11 cellular contexts compared by ENCODE assay signal in the genomic region with DNA sequence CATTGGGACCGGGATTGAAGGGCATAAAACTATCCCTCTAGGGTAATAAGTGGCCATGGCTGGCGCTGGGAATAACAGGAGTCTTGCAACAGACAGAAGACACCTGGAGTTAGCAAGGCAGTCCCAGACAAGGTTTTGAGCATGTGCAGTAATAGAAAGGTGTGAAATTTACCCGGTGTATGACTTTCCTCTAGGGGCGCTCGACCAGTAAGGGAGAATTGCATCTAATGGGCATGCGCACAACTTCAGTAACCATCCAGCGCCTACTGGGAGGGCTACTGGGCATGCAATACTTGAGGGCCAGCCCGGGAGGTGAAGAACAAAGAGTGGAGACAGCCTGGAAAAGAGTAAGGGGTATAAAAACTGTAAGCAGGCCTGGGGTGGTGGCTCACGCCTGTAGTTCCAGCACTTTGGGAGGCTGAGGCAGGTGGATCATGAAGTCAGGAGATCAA. TPM values are rescaled to one million over a fixed set of nuclear protein-coding genes. Genes with fewer than 3 reads are reported as not detected.
DNase-seq lines count a peak whose midpoint lies in the region; ATAC-seq and TF ChIP-seq lines count a peak whose summit lies in the region.
"Had no signal": no experiment of that assay in that cellular context is flagged by ENCODE, and none has a peak within 500 bp of the region (broad histone marks: within the 10 kb centered on the region; RNA-seq: fewer than 3 reads in every experiment).

No MANE protein-coding gene starts in this region.

- no peak overlapping the region for H3K4me3 ChIP-seq in right atrium auricular region

- ATAC-seq in CD4-positive, alpha-beta T cell (ENCODE audit: poor library complexity): no peak
- peak; percentile 21; the same call in 1 of the 2 replicates for ATAC-seq in WTC11
- ATAC-seq in GM18498 (IDR thresholded peaks at IDR 0.05; ENCODE audit: unreplicated experiment): no peak
- ATAC-seq in GM21825 (IDR thresholded peaks at IDR 0.05; ENCODE audit: unreplicated experiment): no peak
- no peak for ATAC-seq in GM18505 (IDR thresholded peaks at IDR 0.05; ENCODE audit: unreplicated experiment)

- TF ChIP-seq POLR2A in erythroblast (IDR thresholded peaks at IDR 0.05; ENCODE audit: low read length) (no peak), GM18505 (IDR thresholded peaks at IDR 0.05; ENCODE audit: borderline replicate concordance, extremely low read depth, insufficient read depth, insufficient read length) (no peak)

- DNase-seq in CD4-positive, alpha-beta T cell: no peak
- DNase-seq in HFFc6 (no peak), WTC11 (ENCODE audit: low spot score) (no peak), right atrium auricular region (ENCODE audit: low spot score) (peak; percentile 18), erythroblast (lab: John Stamatoyannopoulos, UW) (no peak)
- DNase-seq: cortex of kidney, GDM1 had no signal

- peak overlapping the region; percentile 63 for H3K27ac Mint-ChIP-seq in CD4-positive, alpha-beta T cell
- H3K27ac Mint-ChIP-seq in HFFc6 (no peak overlapping the region), WTC11 (no peak overlapping the region)

- H3K4me1 Mint-ChIP-seq in CD4-positive, alpha-beta T cell (ENCODE audit: low read depth): peaks cover 54% of the 10 kb centered on the region
- H3K4me1 Mint-ChIP-seq in HFFc6 (ENCODE audit: low read depth) (no peaks in the 10 kb centered on the region; the same call in 1 of the 2 replicates), WTC11 (peaks cover 19% of the 10 kb centered on the region)

- H3K27ac ChIP-seq in CD4-positive, alpha-beta T cell (ENCODE audit: low read depth, low read length): peak overlapping the region; percentile 47
- H3K27ac ChIP-seq in right atrium auricular region: peak overlapping the region; percentile 39 to 82
- H3K27ac ChIP-seq: neutrophil had no signal

- H3K27me3 Mint-ChIP-seq in CD4-positive, alpha-beta T cell: no peaks in the 10 kb centered on the region
- peaks cover 5% of the 10 kb centered on the region for H3K27me3 Mint-ChIP-seq in HFFc6 (ENCODE audit: insufficient read depth)
- H3K27me3 Mint-ChIP-seq in WTC11 (ENCODE audit: low read depth): no peaks in the 10 kb centered on the region

- no peaks in the 10 kb centered on the region for H3K9me3 ChIP-seq in CD4-positive, alpha-beta T cell (ENCODE audit: control insufficient read depth, low read length)
- H3K9me3 ChIP-seq in right atrium auricular region: no peaks in the 10 kb centered on the region
- H3K9me3 ChIP-seq: neutrophil had no signal

- no peak overlapping the region for H3K4me3 Mint-ChIP-seq in CD4-positive, alpha-beta T cell
- no peak overlapping the region for H3K4me3 Mint-ChIP-seq in HFFc6
- H3K4me3 Mint-ChIP-seq in WTC11: no peak overlapping the region

- H3K9me3 Mint-ChIP-seq in CD4-positive, alpha-beta T cell: no peaks in the 10 kb centered on the region
- H3K9me3 Mint-ChIP-seq in HFFc6 (peaks cover 11% of the 10 kb centered on the region), WTC11 (peaks cover 14% of the 10 kb centered on the region)

- POLR2A ChIA-PET in CD4-positive, alpha-beta T cell (lab: Charles Lee): no interaction called here
- POLR2A ChIA-PET in WTC11 (lab: Charles Lee): interaction anchor here (0.6 kb wide), 1 partner anchor 50 kb away, joined by 8 read pairs; no protein-coding TSS in a partner anchor

- intact Hi-C loops in CD4-positive, alpha-beta T cell (cut with DNase I, micrococcal nuclease): no loop called here

- no peak for TF ChIP-seq CTCF in CD4-positive, alpha-beta T cell (IDR thresholded peaks at IDR 0.05)
- TF ChIP-seq CTCF in HFFc6 (IDR thresholded peaks at IDR 0.05): peak; percentile 29; the same call in 1 of the 2 replicates
- TF ChIP-seq CTCF in WTC11 (IDR thresholded peaks at IDR 0.05): 0 out of 2 replicates have a peak, but pooled peaks have one; percentile 19
- no peak for TF ChIP-seq CTCF in right atrium auricular region (IDR thresholded peaks at IDR 0.05)

- peaks cover 0 to 40% of the 10 kb centered on the region in 2 donors for H3K4me1 ChIP-seq in right atrium auricular region

- no peaks in the 10 kb centered on the region for H3K27me3 ChIP-seq in CD4-positive, alpha-beta T cell (ENCODE audit: control insufficient read depth, insufficient read depth, low read length)
- H3K27me3 ChIP-seq in right atrium auricular region: no peaks in the 10 kb centered on the region
- H3K27me3 ChIP-seq: neutrophil had no signal

- peaks cover 5% of the 10 kb centered on the region for H3K36me3 Mint-ChIP-seq in CD4-positive, alpha-beta T cell (ENCODE audit: low read depth)
- peaks cover 9% of the 10 kb centered on the region; the same call in 1 of the 2 replicates for H3K36me3 Mint-ChIP-seq in HFFc6 (ENCODE audit: low read depth)
- H3K36me3 Mint-ChIP-seq in WTC11: peaks cover 10% of the 10 kb centered on the region

- CTCF ChIA-PET in CD4-positive, alpha-beta T cell (lab: Charles Lee): no interaction called here
- CTCF ChIA-PET in WTC11 (lab: Charles Lee): interaction anchor here (0.6 to 11.2 kb wide), 4 partner anchors 9 to 156 kb away, joined by 3 to 114 read pairs (median 4); no protein-coding TSS in a partner anchor

- no peaks in the 10 kb centered on the region for H3K36me3 ChIP-seq in right atrium auricular region
- H3K36me3 ChIP-seq: neutrophil had no signal

TF ChIP-seq in WTC11, 78 proteins besides CTCF, POLR2A, EP300 and RAD21:
- TF ChIP-seq MAX (CRISPR knock-in tag; IDR thresholded peaks at IDR 0.05): peak; percentile 68; the same call in 1 of the 2 replicates
- TF ChIP-seq, protein P1, sequence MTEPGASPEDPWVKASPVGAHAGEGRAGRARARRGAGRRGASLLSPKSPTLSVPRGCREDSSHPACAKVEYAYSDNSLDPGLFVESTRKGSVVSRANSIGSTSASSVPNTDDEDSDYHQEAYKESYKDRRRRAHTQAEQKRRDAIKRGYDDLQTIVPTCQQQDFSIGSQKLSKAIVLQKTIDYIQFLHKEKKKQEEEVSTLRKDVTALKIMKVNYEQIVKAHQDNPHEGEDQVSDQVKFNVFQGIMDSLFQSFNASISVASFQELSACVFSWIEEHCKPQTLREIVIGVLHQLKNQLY (CRISPR knock-in tag; IDR thresholded peaks at IDR 0.05): no peak
- TF ChIP-seq, protein P2, sequence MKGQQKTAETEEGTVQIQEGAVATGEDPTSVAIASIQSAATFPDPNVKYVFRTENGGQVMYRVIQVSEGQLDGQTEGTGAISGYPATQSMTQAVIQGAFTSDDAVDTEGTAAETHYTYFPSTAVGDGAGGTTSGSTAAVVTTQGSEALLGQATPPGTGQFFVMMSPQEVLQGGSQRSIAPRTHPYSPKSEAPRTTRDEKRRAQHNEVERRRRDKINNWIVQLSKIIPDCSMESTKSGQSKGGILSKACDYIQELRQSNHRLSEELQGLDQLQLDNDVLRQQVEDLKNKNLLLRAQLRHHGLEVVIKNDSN (CRISPR knock-in tag; IDR thresholded peaks at IDR 0.05): no peak
- TF ChIP-seq ZNF396 (CRISPR knock-in tag; IDR thresholded peaks at IDR 0.05; ENCODE audit: borderline replicate concordance): no peak
- peak; percentile 37; the same call in 1 of the 2 replicates for TF ChIP-seq GABPB1 (CRISPR knock-in tag; IDR thresholded peaks at IDR 0.05)
- no peak for TF ChIP-seq NFYB (CRISPR knock-in tag; conservative IDR thresholded peaks at IDR 0.05; ENCODE audit: low read depth)

RNA-seq across cellular contexts. Expression of gene SERPINB6, which starts 32.7 kb away (rescaled TPM):
- total RNA-seq in CD4-positive, alpha-beta T cell: 10 to 100 TPM; 11.0 to 11.9 TPM
- 100 to 1,000 TPM; 109 to 142 (median 134) TPM for total RNA-seq in HFFc6 (2021; fragmentation: NEBNext Ultra II Directional; extraction: Animal tissue kit (Norgen Biotek cat#: 25700))
- 28.0 to 33.7 TPM (median 32.9 TPM) in 3 replicates for total RNA-seq in WTC11 (2021)
- total RNA-seq in right atrium auricular region: 100 to 1,000 TPM; 181 to 184 TPM

RNA-seq across cellular contexts. Expression of gene SERPINB9, which starts 35.5 kb away (rescaled TPM):
- 10 to 100 TPM; 25.8 to 27.4 TPM for total RNA-seq in CD4-positive, alpha-beta T cell
- 1 to 10 TPM in 3 of 6 experiments, under 1 TPM in 3; 0.73 to 1.4 (median 1.1) TPM for total RNA-seq in HFFc6 (2021; fragmentation: NEBNext Ultra II Directional; extraction: Animal tissue kit (Norgen Biotek cat#: 25700))
- total RNA-seq in WTC11 (2021) (39.5 to 43.7 TPM (median 41.6 TPM) in 3 replicates), right atrium auricular region (10 to 100 TPM; 11.2 to 17.5 TPM)

Comparison
In these comparisons a context has a peak if more than half of its experiments do, and no peak if none do; other contexts are left out.
1. CTCF ChIP-seq: peak in HFFc6 (single experiment) and WTC11 (single experiment); none in CD4-positive, alpha-beta T cell (single experiment) and right atrium auricular region (0 of 2).
2. RNA of gene SERPINB9, which starts 35.5 kb away (total RNA-seq): 39.5 to 43.7 TPM in WTC11, 25.8 to 27.4 TPM in CD4-positive, alpha-beta T cell and 11.2 to 17.5 TPM in right atrium auricular region; 0.73 to 1.4 TPM in HFFc6; every median in the first group is over 4 times any median in the second.